8 cellular contexts compared by ENCODE assay signal in the genomic region with DNA sequence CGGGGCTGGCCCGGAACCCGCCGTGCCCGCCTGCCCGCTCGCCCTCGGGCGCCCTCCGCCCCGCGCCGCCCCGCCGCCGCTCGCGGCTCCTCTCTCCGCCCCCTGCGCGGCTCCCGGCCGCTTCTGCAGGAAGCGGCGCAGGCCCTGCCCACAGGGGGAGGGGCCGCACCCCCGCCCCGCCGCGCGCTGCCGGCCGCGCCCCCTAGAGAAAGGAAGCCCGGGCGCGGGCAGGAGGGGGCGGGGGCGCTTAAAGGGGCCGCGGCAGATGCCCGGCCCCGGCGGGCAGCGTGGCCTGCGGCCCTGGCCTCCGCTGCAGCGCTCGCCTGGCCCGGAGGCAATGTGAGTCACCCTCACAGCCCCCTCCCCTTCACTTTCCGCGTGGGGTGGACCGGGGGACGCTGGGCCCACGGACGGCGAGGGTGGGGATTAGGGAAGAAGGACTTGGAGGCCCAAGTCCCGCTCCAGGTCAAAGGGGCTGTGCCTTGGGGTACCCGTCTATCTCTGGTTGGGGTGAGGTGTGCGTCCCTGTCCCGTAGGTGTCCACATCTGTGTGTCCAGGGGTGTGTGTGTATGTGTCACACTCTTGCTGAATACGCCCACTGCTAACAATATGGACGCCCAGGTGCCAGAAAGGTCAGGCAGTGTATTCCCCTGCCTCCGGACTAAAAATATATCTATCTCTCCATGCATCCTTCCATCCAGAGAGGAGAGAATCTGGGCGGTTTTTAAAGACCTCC. TPM values are rescaled to one million over a fixed set of nuclear protein-coding genes. Genes with fewer than 3 reads are reported as not detected.
DNase-seq lines count a peak whose midpoint lies in the region; ATAC-seq and TF ChIP-seq lines count a peak whose summit lies in the region.

A gene with protein sequence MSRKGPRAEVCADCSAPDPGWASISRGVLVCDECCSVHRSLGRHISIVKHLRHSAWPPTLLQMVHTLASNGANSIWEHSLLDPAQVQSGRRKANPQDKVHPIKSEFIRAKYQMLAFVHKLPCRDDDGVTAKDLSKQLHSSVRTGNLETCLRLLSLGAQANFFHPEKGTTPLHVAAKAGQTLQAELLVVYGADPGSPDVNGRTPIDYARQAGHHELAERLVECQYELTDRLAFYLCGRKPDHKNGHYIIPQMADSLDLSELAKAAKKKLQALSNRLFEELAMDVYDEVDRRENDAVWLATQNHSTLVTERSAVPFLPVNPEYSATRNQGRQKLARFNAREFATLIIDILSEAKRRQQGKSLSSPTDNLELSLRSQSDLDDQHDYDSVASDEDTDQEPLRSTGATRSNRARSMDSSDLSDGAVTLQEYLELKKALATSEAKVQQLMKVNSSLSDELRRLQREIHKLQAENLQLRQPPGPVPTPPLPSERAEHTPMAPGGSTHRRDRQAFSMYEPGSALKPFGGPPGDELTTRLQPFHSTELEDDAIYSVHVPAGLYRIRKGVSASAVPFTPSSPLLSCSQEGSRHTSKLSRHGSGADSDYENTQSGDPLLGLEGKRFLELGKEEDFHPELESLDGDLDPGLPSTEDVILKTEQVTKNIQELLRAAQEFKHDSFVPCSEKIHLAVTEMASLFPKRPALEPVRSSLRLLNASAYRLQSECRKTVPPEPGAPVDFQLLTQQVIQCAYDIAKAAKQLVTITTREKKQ (minus strand): TSS at position 125 of the 737 bp plus-strand sequence. CDS start 270 bp downstream, outside the sequence.

- H3K4me3 ChIP-seq in BE2C (ENCODE audit: low read depth, low read length), result peak within 1 kb of the TSS; percentile 66

- TF ChIP-seq CTCF in BE2C (IDR thresholded peaks at IDR 0.05; ENCODE audit: low read depth, low read length) (no peak), endothelial cell (IDR thresholded peaks at IDR 0.05; ENCODE audit: unreplicated experiment) (no peak), mesothelial cell of epicardium (IDR thresholded peaks at IDR 0.05; ENCODE audit: unreplicated experiment) (no peak)

- peak; percentile 55 for ATAC-seq in GM19351 (IDR thresholded peaks at IDR 0.05; ENCODE audit: unreplicated experiment)

- no peaks in the 10 kb centered on the region for H3K36me3 ChIP-seq in BE2C

- H3K4me3 Mint-ChIP-seq in endothelial cell (ENCODE audit: unreplicated experiment), result peak within 1 kb of the TSS; percentile 94
- peak within 1 kb of the TSS; percentile 88 for H3K4me3 Mint-ChIP-seq in mesothelial cell of epicardium

- H3K27me3 Mint-ChIP-seq in endothelial cell (ENCODE audit: unreplicated experiment) (peaks cover 28% of the 10 kb centered on the region), mesothelial cell of epicardium (ENCODE audit: low read depth) (no peaks in the 10 kb centered on the region)

- no peaks in the 10 kb centered on the region for H3K27me3 ChIP-seq in BE2C

- DNase-seq in BE2C (peak; percentile 80), HT-29 (ENCODE audit: low spot score) (peak; percentile 88), NOMO-1 treated with dmso at 0.1 percent for 144 hours (lab: John Stamatoyannopoulos, UW; ENCODE audit: unreplicated experiment) (peak; percentile 87), endothelial cell (ENCODE audit: low spot score) (peak; percentile 86), mesothelial cell of epicardium (ENCODE audit: low spot score in 2 of 2, unreplicated experiment in 2 of 2) (peak; percentile 81 to 83)
- DNase-seq in activated CD8-positive, alpha-beta memory T cell treated with anti-CD3 and anti-CD28 coated beads, Interleukin-2, amount 50 U/mL, for 48 hours, result peak; percentile 90
- peak; percentile 60 to 75 for DNase-seq in stimulated activated CD8-positive, alpha-beta memory T cell treated with anti-CD3 and anti-CD28 coated beads, Interleukin-15, amount 100 ng/mL, for 4 hours (ENCODE audit: low read depth in 2 of 2)

- no peaks in the 10 kb centered on the region for H3K9me3 ChIP-seq in BE2C

- H3K9me3 Mint-ChIP-seq in endothelial cell (ENCODE audit: unreplicated experiment) (no peaks in the 10 kb centered on the region), mesothelial cell of epicardium (no peaks in the 10 kb centered on the region)

- H3K36me3 Mint-ChIP-seq in endothelial cell (ENCODE audit: low read depth, unreplicated experiment), result peaks cover 9% of the 10 kb centered on the region
- H3K36me3 Mint-ChIP-seq in mesothelial cell of epicardium, result no peaks in the 10 kb centered on the region

- H3K27ac Mint-ChIP-seq in endothelial cell (ENCODE audit: unreplicated experiment) (peak within 1 kb of the TSS; percentile 42), mesothelial cell of epicardium (peak within 1 kb of the TSS; percentile 99)

- H3K4me1 Mint-ChIP-seq in endothelial cell (ENCODE audit: unreplicated experiment) (peaks cover 42% of the 10 kb centered on the region), mesothelial cell of epicardium (peaks cover 50% of the 10 kb centered on the region)

- H3K4me1 ChIP-seq in BE2C, result peaks cover 14% of the 10 kb centered on the region

RNA-seq across cellular contexts. Expression of the gene that starts here (rescaled TPM):
- 48.9 TPM for polyA plus RNA-seq in BE2C (2012; ENCODE audit: insufficient read depth, insufficient read length, low read depth)
- 52.2 and 56.3 TPM in 2 replicates for total RNA-seq in HT-29 (2014; rRNA removed; shearing (Covaris generic))
- 116 TPM for total RNA-seq in endothelial cell (ENCODE audit: unreplicated experiment)
- 99.0 to 110 TPM (median 108 TPM) in 3 replicates for total RNA-seq in mesothelial cell of epicardium

Comparison
In these comparisons a context has a peak if more than half of its experiments do, and no peak if none do; other contexts are left out.
1. Peak in every context shown above with its lines: DNase-seq, ATAC-seq and H3K4me3 ChIP-seq.